Comparison of ENCODE assay signal across 1 cellular context in the genomic region with DNA sequence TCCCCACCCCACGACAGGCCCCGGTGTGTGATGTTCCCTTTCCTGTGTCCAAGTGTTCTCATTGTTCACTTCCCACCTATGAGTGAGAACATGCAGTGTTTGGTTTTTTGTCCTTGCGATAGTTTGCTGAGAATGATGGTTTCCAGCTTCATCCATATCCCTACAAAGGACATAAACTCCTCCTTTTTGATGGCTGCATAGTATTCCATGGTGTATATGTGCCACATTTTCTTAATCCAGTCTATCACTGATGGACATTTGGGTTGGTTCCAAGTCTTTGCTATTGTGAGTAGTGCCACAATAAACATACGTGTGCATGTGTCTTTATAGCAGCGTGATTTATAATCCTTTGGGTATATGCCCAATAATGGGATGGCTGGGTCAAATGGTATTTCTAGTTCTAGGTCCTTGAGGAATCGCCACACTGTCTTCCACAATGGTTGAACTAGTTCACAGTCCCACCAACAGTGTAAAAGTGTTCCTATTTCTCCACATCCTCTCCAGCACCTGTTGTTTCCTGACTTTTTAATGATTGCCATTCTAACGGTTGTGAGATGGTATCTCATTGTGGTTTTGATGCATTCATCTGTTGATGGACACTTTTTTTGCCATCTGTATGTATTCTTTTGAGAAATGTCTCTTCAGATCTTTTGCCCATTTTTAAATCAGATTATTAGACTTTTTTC. TPM values are rescaled to one million over a fixed set of nuclear protein-coding genes. Genes with fewer than 3 reads are reported as not detected.
"Had no signal": no experiment of that assay in that cellular context is flagged by ENCODE, and none has a peak within 500 bp of the region (broad histone marks: within the 10 kb centered on the region; RNA-seq: fewer than 3 reads in every experiment).

No MANE protein-coding gene starts in this region.

RNA-seq across cellular contexts. Expression of gene DNAI4, which starts 41.7 kb away (rescaled TPM):
- total RNA-seq: ascending aorta had no signal
